9 cellular contexts compared by ENCODE assay signal in the genomic region with DNA sequence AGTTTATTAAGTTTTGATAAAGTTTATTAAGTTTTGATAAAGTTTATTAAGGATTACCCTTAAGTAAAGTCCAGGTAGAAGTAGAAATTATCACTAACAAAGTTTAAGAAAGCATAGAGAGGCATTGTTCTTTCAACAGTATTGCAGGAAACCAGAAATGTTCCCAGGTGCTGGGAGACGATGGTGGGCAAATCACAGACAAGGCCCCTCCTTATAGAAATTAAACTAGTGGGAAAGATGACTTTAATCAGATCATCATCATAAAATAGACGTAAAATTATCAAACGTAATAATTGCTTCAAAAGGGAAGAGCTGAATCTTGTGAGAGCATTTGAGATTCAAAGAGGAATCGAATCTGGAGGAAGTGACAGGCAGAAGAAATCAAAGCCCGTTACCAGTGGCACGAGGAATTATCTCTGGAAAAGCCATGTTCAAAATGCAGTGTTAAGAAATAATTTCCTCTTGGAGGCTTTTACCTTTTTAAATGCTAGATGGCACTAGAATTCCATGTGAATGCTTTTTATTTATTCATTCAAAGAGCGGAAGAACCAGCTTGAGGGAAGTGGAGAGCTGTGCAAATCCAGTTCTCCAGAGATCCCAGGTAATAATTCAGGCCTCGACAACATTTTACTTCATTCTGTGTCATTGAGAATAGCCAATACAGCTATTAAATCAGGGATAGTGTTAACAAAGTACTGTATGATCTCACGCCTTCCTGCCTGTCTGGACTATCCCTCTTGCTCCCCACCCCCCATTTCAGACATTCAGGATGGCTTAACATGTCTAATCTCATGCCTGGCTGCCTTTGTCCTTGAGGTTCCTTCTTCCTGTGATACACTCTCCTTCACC. TPM values are rescaled to one million over a fixed set of nuclear protein-coding genes. Genes with fewer than 3 reads are reported as not detected.
A peak's percentile ranks its signal among the peaks of the same experiment; 100 is the strongest.
DNase-seq lines count a peak whose midpoint lies in the region; ATAC-seq and FAIRE-seq lines count a peak whose summit lies in the region.
"Had no signal": no experiment of that assay in that cellular context is flagged by ENCODE, and none has a peak within 500 bp of the region (broad histone marks: within the 10 kb centered on the region; RNA-seq: fewer than 3 reads in every experiment).

No MANE protein-coding gene starts in this region.

- H3K27me3 ChIP-seq in iPS-20b (ENCODE audit: insufficient read depth, low read length) (peaks cover 9% of the 10 kb centered on the region; the same call in 1 of the 2 replicates), small intestine (ENCODE audit: control insufficient read depth in 2 of 2, insufficient read depth in 2 of 2, low read length in 2 of 2) (no peaks in the 10 kb centered on the region)

- intact Hi-C loops in Right ventricle myocardium inferior (cut with DNase I) = loop anchor here (2.0 to 5.0 kb wide), 3 partner anchors 69 to 397 kb away; partner anchors contain the start of gene ABHD12
- intact Hi-C loops in cardiac septum (cut with DNase I) = loop anchor here (1.0 to 5.0 kb wide), 5 partner anchors 65 to 404 kb away; partner anchors contain the start of gene ACSS1

- H3K9me3 ChIP-seq in iPS-20b (ENCODE audit: insufficient read depth, low read depth, low read length) (no peaks in the 10 kb centered on the region), small intestine (ENCODE audit: control insufficient read depth, low read depth) (no peaks in the 10 kb centered on the region)

- DNase-seq in Right ventricle myocardium inferior (ENCODE audit: missing footprints) (no peak), cardiac septum (ENCODE audit: low spot score) (no peak), NCI-H2196 treated with DMSO at 0.1 percent for 48 hours (lab: John Stamatoyannopoulos, UW; ENCODE audit: unreplicated experiment) (peak; percentile 37), astrocyte of the hippocampus (ENCODE audit: low read depth, low spot score) (peak; percentile 54), small intestine (peak; percentile 54)

- H3K36me3 ChIP-seq in iPS-20b (ENCODE audit: insufficient read depth, low read depth, low read length) = no peaks in the 10 kb centered on the region
- H3K36me3 ChIP-seq in small intestine (ENCODE audit: control insufficient read depth in 2 of 2, insufficient read depth in 2 of 2, low read length in 2 of 2) = no peaks in the 10 kb centered on the region

- H3K4me3 ChIP-seq in iPS-20b (ENCODE audit: low read length) (peak overlapping the region; percentile 92), small intestine (ENCODE audit: low read depth in 1 of 2, low read length in 2 of 2) (no peak overlapping the region)

- ATAC-seq in Right ventricle myocardium inferior (peak; percentile 9), HG02642 (IDR thresholded peaks at IDR 0.05; ENCODE audit: poor library complexity, unreplicated experiment) (no peak), HG02571 (IDR thresholded peaks at IDR 0.05; ENCODE audit: unreplicated experiment) (no peak)

- no peak overlapping the region for H3K27ac ChIP-seq in iPS-20b (ENCODE audit: low read length)
- peak overlapping the region in 1 of 2 donors; percentile 100 for H3K27ac ChIP-seq in small intestine (ENCODE audit: low read depth in 1 of 2, low read length in 1 of 2)

- peak overlapping the region; percentile 86; the same call in 1 of the 2 replicates for H3K9ac ChIP-seq in iPS-20b (ENCODE audit: low read depth, low read length)

- no peak for FAIRE-seq in small intestine (lab: Jason Lieb, UNC)

- H3K4me1 ChIP-seq in iPS-20b (ENCODE audit: insufficient read depth, low read length) = peaks cover 2% of the 10 kb centered on the region; the same call in 1 of the 2 replicates
- peaks cover 8 to 13% of the 10 kb centered on the region in 2 donors for H3K4me1 ChIP-seq in small intestine (ENCODE audit: control insufficient read depth in 2 of 2, insufficient read depth in 1 of 2, low read depth in 1 of 2, low read length in 1 of 2)

- WGBS in small intestine, 3 donors = 19 to 37% (median 33%) methylated on average over 9 of the region's 9 CpGs

RNA-seq across cellular contexts. Expression of gene APMAP, which starts 1.0 kb away (rescaled TPM):
- total RNA-seq in Right ventricle myocardium inferior (26.8 TPM), cardiac septum (28.2 TPM)
- 10 to 100 TPM; 12.3 to 50.9 (median 18.6) TPM for polyA plus RNA-seq in small intestine

RNA-seq across cellular contexts. Expression of gene CST7, which starts 44.5 kb away (rescaled TPM):
- total RNA-seq in Right ventricle myocardium inferior (1.4 TPM), cardiac septum (1.6 TPM)
- 1 to 10 TPM; 2.5 to 4.9 (median 3.1) TPM for polyA plus RNA-seq in small intestine
- total RNA-seq: pulmonary artery endothelial cell had no signal

Comparison
In these comparisons a context has a peak if more than half of its experiments do, and no peak if none do; other contexts are left out.
1. DNase-seq: peak in NCI-H2196 treated with DMSO at 0.1 percent for 48 hours (single experiment), astrocyte of the hippocampus (single experiment) and small intestine (single experiment); none in Right ventricle myocardium inferior (single experiment) and cardiac septum (single experiment).